In genomic region chr20:13234961-13235360, GRCh38 we compare ENCODE assay signal across 28 cellular contexts. TPM values are rescaled to one million over a fixed set of nuclear protein-coding genes. Genes with fewer than 3 reads are reported as not detected.
DNase-seq lines count a peak whose midpoint lies in the region; FAIRE-seq and TF ChIP-seq lines count a peak whose summit lies in the region.
"Had no signal": no experiment of that assay in that cellular context is flagged by ENCODE, and none has a peak within 500 bp of the region (broad histone marks: within the 10 kb centered on the region; RNA-seq: fewer than 3 reads in every experiment).

No MANE protein-coding gene starts in this region.

- no peaks in the 10 kb centered on the region for H3K36me3 ChIP-seq in bronchial epithelial cell (ENCODE audit: control insufficient read depth, insufficient read depth, low read length)
- no peaks in the 10 kb centered on the region for H3K36me3 ChIP-seq in esophagus muscularis mucosa
- H3K36me3 ChIP-seq in trophoblast cell (ENCODE audit: control insufficient read depth in 1 of 2, insufficient read depth in 2 of 2, low read length in 2 of 2), result no peaks in the 10 kb centered on the region
- no peaks in the 10 kb centered on the region for H3K36me3 ChIP-seq in small intestine (ENCODE audit: control insufficient read depth in 2 of 2, insufficient read depth in 2 of 2, low read length in 2 of 2)
- H3K36me3 ChIP-seq: BE2C, BLaER1 had no signal

- WGBS in esophagus muscularis mucosa, result 88% methylated on average over 1 of the region's 1 CpG
- WGBS in trophoblast cell (ENCODE audit: extremely low coverage, insufficient coverage, insufficient read length), result no CpG with 5 or more reads among the region's 1 CpG
- WGBS in small intestine, 3 donors, result 16 to 61% (median 17%) methylated on average over 1 of the region's 1 CpG

- no peak overlapping the region for H3K18ac ChIP-seq in trophoblast cell (ENCODE audit: low read length)

- H3K4me1 Mint-ChIP-seq in mesothelial cell of epicardium, result no peaks in the 10 kb centered on the region
- H3K4me1 Mint-ChIP-seq: CD14-positive monocyte had no signal

- no peak overlapping the region for H4K91ac ChIP-seq in trophoblast cell (ENCODE audit: low read depth, low read length)

- H3K27me3 Mint-ChIP-seq in mesothelial cell of epicardium (ENCODE audit: low read depth), result peaks cover 14% of the 10 kb centered on the region
- H3K27me3 Mint-ChIP-seq: CD4-positive, alpha-beta memory T cell; CD4-positive, CD25-positive, alpha-beta regulatory T cell; CD8-positive, alpha-beta memory T cell had no signal

- no peaks in the 10 kb centered on the region for H3K79me2 ChIP-seq in trophoblast cell (ENCODE audit: control insufficient read depth, insufficient read depth, low read length, poor library complexity)

- TF ChIP-seq EP300 in esophagus muscularis mucosa (IDR thresholded peaks at IDR 0.05), result no peak

- no peak overlapping the region for H3K4me2 ChIP-seq in trophoblast cell (ENCODE audit: low read length)
- H3K4me2 ChIP-seq: BLaER1 had no signal

- no peaks in the 10 kb centered on the region for H3K79me1 ChIP-seq in trophoblast cell (ENCODE audit: low read length)

- intact Hi-C loops in esophagus muscularis mucosa (cut with DNase I), result no loop called here

- H2BK120ac ChIP-seq in trophoblast cell (ENCODE audit: insufficient read depth, low read length, poor library complexity), result no peak overlapping the region

- FAIRE-seq in bronchial epithelial cell (lab: Jason Lieb, UNC), result peak; percentile 83
- FAIRE-seq in small intestine (lab: Jason Lieb, UNC), result no peak
- FAIRE-seq: A204.1, GM12878, GM12892, GM18507 had no signal

- H3K27ac Mint-ChIP-seq in mesothelial cell of epicardium, result no peak overlapping the region
- H3K27ac Mint-ChIP-seq: CD14-positive monocyte; CD8-positive, alpha-beta memory T cell had no signal

- H2BK12ac ChIP-seq in trophoblast cell (ENCODE audit: low read length), result no peak overlapping the region

- no peak for TF ChIP-seq POLR2A in esophagus muscularis mucosa (IDR thresholded peaks at IDR 0.05; ENCODE audit: low read depth)

- no peak overlapping the region for H3K4me3 ChIP-seq in bronchial epithelial cell (ENCODE audit: low read depth, low read length)
- no peak overlapping the region for H3K4me3 ChIP-seq in esophagus muscularis mucosa
- no peak overlapping the region for H3K4me3 ChIP-seq in trophoblast cell (ENCODE audit: low read depth, low read length)
- no peak overlapping the region for H3K4me3 ChIP-seq in small intestine (ENCODE audit: low read depth in 1 of 2, low read length in 2 of 2)
- H3K4me3 ChIP-seq: BLaER1, GM12878 had no signal

- DNase-seq in bronchial epithelial cell (ENCODE audit: low read depth) (no peak), esophagus muscularis mucosa (ENCODE audit: extremely low spot score) (peak; percentile 17), trophoblast cell (peak; percentile 85 to 91), small intestine (no peak), mesothelial cell of epicardium (ENCODE audit: low spot score in 2 of 2, unreplicated experiment in 2 of 2) (no peak)
- DNase-seq: 8988T; ACHN; BE2C; C1 segment of cervical spinal cord; CD4-positive, alpha-beta memory T cell; CD4-positive, CD25-positive, alpha-beta regulatory T cell; CD8-positive, alpha-beta memory T cell; COR-L47; DMS 273 treated with DMSO at 0.1 percent for 48 hours; DMS153; DMS53; DMS79; DND-41; EL; GDM1 had no signal

- no peak overlapping the region for H4K8ac ChIP-seq in trophoblast cell (ENCODE audit: low read depth, low read length)

- TF ChIP-seq CTCF in bronchial epithelial cell (IDR thresholded peaks at IDR 0.05; ENCODE audit: insufficient read depth, low read length, severe bottlenecking) (no peak), esophagus muscularis mucosa (IDR thresholded peaks at IDR 0.05) (no peak), mesothelial cell of epicardium (IDR thresholded peaks at IDR 0.05; ENCODE audit: unreplicated experiment) (no peak)

- H3K27ac ChIP-seq in esophagus muscularis mucosa (replicated peaks in 1 of 4) (no peak overlapping the region), trophoblast cell (ENCODE audit: low read depth, low read length) (no peak overlapping the region), small intestine (ENCODE audit: low read depth in 1 of 2, low read length in 1 of 2) (no peak overlapping the region)
- H3K27ac ChIP-seq: BLaER1 had no signal

- H3K9ac ChIP-seq in trophoblast cell (ENCODE audit: low read length), result no peak overlapping the region
- H3K9ac ChIP-seq: BLaER1 had no signal

- H3K27me3 ChIP-seq in bronchial epithelial cell (ENCODE audit: control insufficient read depth, insufficient read depth, low read length) (no peaks in the 10 kb centered on the region), esophagus muscularis mucosa (no peaks in the 10 kb centered on the region), trophoblast cell (ENCODE audit: insufficient read depth, low read length) (no peaks in the 10 kb centered on the region), small intestine (ENCODE audit: control insufficient read depth in 2 of 2, insufficient read depth in 2 of 2, low read length in 2 of 2) (no peaks in the 10 kb centered on the region)
- H3K27me3 ChIP-seq: BE2C, BLaER1 had no signal

- H3K4me1 ChIP-seq in esophagus muscularis mucosa (no peaks in the 10 kb centered on the region), trophoblast cell (ENCODE audit: control insufficient read depth in 1 of 2, insufficient read depth in 2 of 2, low read length in 2 of 2) (peaks cover 0 to 3% of the 10 kb centered on the region in 2 experiments), small intestine (ENCODE audit: control insufficient read depth in 2 of 2, insufficient read depth in 1 of 2, low read depth in 1 of 2, low read length in 1 of 2) (no peaks in the 10 kb centered on the region)
- H3K4me1 ChIP-seq: BE2C had no signal

- H3K36me3 Mint-ChIP-seq in mesothelial cell of epicardium, result no peaks in the 10 kb centered on the region
- H3K36me3 Mint-ChIP-seq: CD14-positive monocyte; CD4-positive, CD25-positive, alpha-beta regulatory T cell; CD8-positive, alpha-beta memory T cell had no signal

- H3K23ac ChIP-seq in trophoblast cell (ENCODE audit: low read length), result no peak overlapping the region

- H3K9me3 Mint-ChIP-seq in mesothelial cell of epicardium, result no peaks in the 10 kb centered on the region

- no peak overlapping the region for H2AK5ac ChIP-seq in trophoblast cell (ENCODE audit: low read length)

- H4K12ac ChIP-seq in trophoblast cell (ENCODE audit: low read depth, low read length), result no peak overlapping the region

- H2BK5ac ChIP-seq in trophoblast cell (ENCODE audit: low read depth, low read length, poor library complexity), result no peak overlapping the region

- H3K9me3 ChIP-seq in esophagus muscularis mucosa (no peaks in the 10 kb centered on the region), trophoblast cell (ENCODE audit: insufficient read depth, low read depth, low read length) (no peaks in the 10 kb centered on the region), small intestine (ENCODE audit: control insufficient read depth, low read depth) (no peaks in the 10 kb centered on the region)
- H3K9me3 ChIP-seq: BE2C, BLaER1 had no signal

- no peak overlapping the region for H3K14ac ChIP-seq in trophoblast cell (ENCODE audit: low read length)

- no peak overlapping the region for H3K4me3 Mint-ChIP-seq in mesothelial cell of epicardium
- H3K4me3 Mint-ChIP-seq: CD14-positive monocyte; CD4-positive, alpha-beta memory T cell; CD4-positive, CD25-positive, alpha-beta regulatory T cell; CD8-positive, alpha-beta memory T cell had no signal

- H2AFZ ChIP-seq in trophoblast cell (ENCODE audit: insufficient read depth, low read length, poor library complexity), result no peak overlapping the region

- no peak overlapping the region for H3K4ac ChIP-seq in trophoblast cell (ENCODE audit: low read depth, low read length)

RNA-seq across cellular contexts. Expression of gene ISM1, which starts 13.9 kb away (rescaled TPM):
- total RNA-seq in bronchial epithelial cell (not detected in 2 replicates), esophagus muscularis mucosa (1 to 10 TPM; 1.8 to 7.1 (median 4.0) TPM), mesothelial cell of epicardium (5.0 to 6.0 TPM (median 5.6 TPM) in 3 replicates)
- polyA plus RNA-seq in trophoblast cell (2013), result 1.2 and 1.4 TPM in 2 replicates
- polyA plus RNA-seq in small intestine, result under 1 TPM in 1 of 3 donors, not detected in 2; 0.45 TPM
- total RNA-seq: G401, GM12878 had no signal
- polyA plus RNA-seq: AG04450, CD14-positive monocyte had no signal

Comparison
In these comparisons a context has a peak if more than half of its experiments do, and no peak if none do; other contexts are left out.
1. DNase-seq: peak in esophagus muscularis mucosa (single experiment) and trophoblast cell (2 of 2); none in bronchial epithelial cell (single experiment), small intestine (single experiment) and mesothelial cell of epicardium (0 of 2).